Comparison of ENCODE assay signal across 19 cellular contexts in genomic region chr11:116446542-116446941, GRCh38.
"Had no signal": no experiment of that assay in that cellular context is flagged by ENCODE, and none has a peak within 500 bp of the region (broad histone marks: within the 10 kb centered on the region; RNA-seq: fewer than 3 reads in every experiment).

No MANE protein-coding gene starts in this region.

- H3K4me3 ChIP-seq: esophagus squamous epithelium, gastroesophageal sphincter, left ventricle myocardium inferior, lower lobe of right lung, testis, tibial nerve, upper lobe of right lung, vagina had no signal

- DNase-seq: esophagus squamous epithelium; foreskin fibroblast; kidney; left cardiac atrium; left ventricle myocardium inferior; lower lobe of right lung; naive thymus-derived CD4-positive, alpha-beta T cell; nephron progenitor cell; posterior cingulate gyrus; stimulated activated CD4-positive, alpha-beta T cell treated with anti-CD3 and anti-CD28 coated beads, Interleukin-2, amount 100 ng/mL, for 24 hours; stimulated activated CD4-positive, alpha-beta T cell treated with anti-CD3 and anti-CD28 coated beads, Interleukin-4, amount 100 ng/mL, for 4 hours; stimulated activated naive B cell treated with anti-CD40 and anti-IgM and Interleukin-4, amounts not matched to agents 10 μg/mL and 1 μg/mL and 100 μg/mL, for 72 hours; stimulated activated naive CD8-positive, alpha-beta T cell treated with anti-CD3 and anti-CD28 coated beads, Interleukin-15, amount 100 ng/mL, for 72 hours; testis; upper lobe of right lung had no signal

- FAIRE-seq: kidney had no signal

- H3K36me3 ChIP-seq: esophagus squamous epithelium, gastroesophageal sphincter, left ventricle myocardium inferior, lower lobe of right lung, neutrophil, tibial nerve, upper lobe of right lung, vagina had no signal

- H3K9me3 ChIP-seq: lower lobe of right lung, neutrophil, testis, upper lobe of right lung, vagina had no signal

- H3K27ac ChIP-seq: esophagus squamous epithelium, gastroesophageal sphincter, left ventricle myocardium inferior, lower lobe of right lung, neutrophil, testis, tibial nerve, upper lobe of right lung, vagina had no signal

- H3K4me1 ChIP-seq: gastroesophageal sphincter, left ventricle myocardium inferior, lower lobe of right lung, testis, tibial nerve, upper lobe of right lung, vagina had no signal

- H3K27me3 ChIP-seq: esophagus squamous epithelium, gastroesophageal sphincter, testis, tibial nerve, upper lobe of right lung, vagina had no signal
